Comparison of ENCODE assay signal across 4 cellular contexts in genomic region chr10:19117419-19117818, GRCh38.
TF ChIP-seq lines count a peak whose summit lies in the region.

No MANE protein-coding gene starts in this region.

TF ChIP-seq in HepG2, 621 proteins besides CTCF, POLR2A, EP300 and RAD21:
- no peak for TF ChIP-seq MLLT10 (CRISPR knock-in tag; IDR thresholded peaks at IDR 0.05)
- TF ChIP-seq CEBPB (IDR thresholded peaks at IDR 0.05; ENCODE audit: borderline replicate concordance, low read depth, low read length) = peak; percentile 73
- TF ChIP-seq, protein P1, sequence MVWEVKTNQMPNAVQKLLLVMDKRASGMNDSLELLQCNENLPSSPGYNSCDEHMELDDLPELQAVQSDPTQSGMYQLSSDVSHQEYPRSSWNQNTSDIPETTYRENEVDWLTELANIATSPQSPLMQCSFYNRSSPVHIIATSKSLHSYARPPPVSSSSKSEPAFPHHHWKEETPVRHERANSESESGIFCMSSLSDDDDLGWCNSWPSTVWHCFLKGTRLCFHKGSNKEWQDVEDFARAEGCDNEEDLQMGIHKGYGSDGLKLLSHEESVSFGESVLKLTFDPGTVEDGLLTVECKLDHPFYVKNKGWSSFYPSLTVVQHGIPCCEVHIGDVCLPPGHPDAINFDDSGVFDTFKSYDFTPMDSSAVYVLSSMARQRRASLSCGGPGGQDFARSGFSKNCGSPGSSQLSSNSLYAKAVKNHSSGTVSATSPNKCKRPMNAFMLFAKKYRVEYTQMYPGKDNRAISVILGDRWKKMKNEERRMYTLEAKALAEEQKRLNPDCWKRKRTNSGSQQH (CRISPR knock-in tag; IDR thresholded peaks at IDR 0.05; ENCODE audit: low read depth) = no peak
- TF ChIP-seq ELF3 (CRISPR knock-in tag; IDR thresholded peaks at IDR 0.05) = no peak

TF ChIP-seq in IMR-90, 13 proteins besides CTCF, POLR2A, EP300 and RAD21:
- peak; percentile 83 for TF ChIP-seq CEBPB (IDR thresholded peaks at IDR 0.05; ENCODE audit: low read depth, low read length)
- TF ChIP-seq, protein P2, sequence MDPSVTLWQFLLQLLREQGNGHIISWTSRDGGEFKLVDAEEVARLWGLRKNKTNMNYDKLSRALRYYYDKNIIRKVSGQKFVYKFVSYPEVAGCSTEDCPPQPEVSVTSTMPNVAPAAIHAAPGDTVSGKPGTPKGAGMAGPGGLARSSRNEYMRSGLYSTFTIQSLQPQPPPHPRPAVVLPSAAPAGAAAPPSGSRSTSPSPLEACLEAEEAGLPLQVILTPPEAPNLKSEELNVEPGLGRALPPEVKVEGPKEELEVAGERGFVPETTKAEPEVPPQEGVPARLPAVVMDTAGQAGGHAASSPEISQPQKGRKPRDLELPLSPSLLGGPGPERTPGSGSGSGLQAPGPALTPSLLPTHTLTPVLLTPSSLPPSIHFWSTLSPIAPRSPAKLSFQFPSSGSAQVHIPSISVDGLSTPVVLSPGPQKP (IDR thresholded peaks at IDR 0.05; ENCODE audit: borderline replicate concordance, low read depth, low read length) = no peak

TF ChIP-seq in K562, 482 proteins besides CTCF, POLR2A, EP300 and RAD21:
- TF ChIP-seq ZNF134 (CRISPR knock-in tag; conservative IDR thresholded peaks at IDR 0.05) (no peak), E2F4 (CRISPR knock-in tag; IDR thresholded peaks at IDR 0.05; ENCODE audit: low read depth) (no peak), CEBPB (tag; IDR thresholded peaks at IDR 0.05) (0 out of 2 replicates have a peak, but pooled peaks have one; percentile 41), CEBPG (CRISPR knock-in tag; IDR thresholded peaks at IDR 0.05) (no peak), CEBPG (tag; conservative IDR thresholded peaks at IDR 0.05 in 1 of 2, IDR thresholded peaks at IDR 0.05 in 1 of 2) (peak in 1 of 2 experiments; percentile 45; a peak in 2 of 4 replicates)

TF ChIP-seq in H1, 55 proteins besides CTCF, POLR2A, EP300 and RAD21:
- TF ChIP-seq, protein P3, sequence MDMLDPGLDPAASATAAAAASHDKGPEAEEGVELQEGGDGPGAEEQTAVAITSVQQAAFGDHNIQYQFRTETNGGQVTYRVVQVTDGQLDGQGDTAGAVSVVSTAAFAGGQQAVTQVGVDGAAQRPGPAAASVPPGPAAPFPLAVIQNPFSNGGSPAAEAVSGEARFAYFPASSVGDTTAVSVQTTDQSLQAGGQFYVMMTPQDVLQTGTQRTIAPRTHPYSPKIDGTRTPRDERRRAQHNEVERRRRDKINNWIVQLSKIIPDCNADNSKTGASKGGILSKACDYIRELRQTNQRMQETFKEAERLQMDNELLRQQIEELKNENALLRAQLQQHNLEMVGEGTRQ (IDR thresholded peaks at IDR 0.05; ENCODE audit: low read length) = no peak
- TF ChIP-seq JUND (IDR thresholded peaks at IDR 0.05; ENCODE audit: low read length) = no peak
- peak; percentile 55; the same call in 1 of the 2 replicates for TF ChIP-seq CEBPB (IDR thresholded peaks at IDR 0.05; ENCODE audit: low read depth, low read length)
